Comparison of ENCODE assay signal across 1 cellular context in the genomic region with DNA sequence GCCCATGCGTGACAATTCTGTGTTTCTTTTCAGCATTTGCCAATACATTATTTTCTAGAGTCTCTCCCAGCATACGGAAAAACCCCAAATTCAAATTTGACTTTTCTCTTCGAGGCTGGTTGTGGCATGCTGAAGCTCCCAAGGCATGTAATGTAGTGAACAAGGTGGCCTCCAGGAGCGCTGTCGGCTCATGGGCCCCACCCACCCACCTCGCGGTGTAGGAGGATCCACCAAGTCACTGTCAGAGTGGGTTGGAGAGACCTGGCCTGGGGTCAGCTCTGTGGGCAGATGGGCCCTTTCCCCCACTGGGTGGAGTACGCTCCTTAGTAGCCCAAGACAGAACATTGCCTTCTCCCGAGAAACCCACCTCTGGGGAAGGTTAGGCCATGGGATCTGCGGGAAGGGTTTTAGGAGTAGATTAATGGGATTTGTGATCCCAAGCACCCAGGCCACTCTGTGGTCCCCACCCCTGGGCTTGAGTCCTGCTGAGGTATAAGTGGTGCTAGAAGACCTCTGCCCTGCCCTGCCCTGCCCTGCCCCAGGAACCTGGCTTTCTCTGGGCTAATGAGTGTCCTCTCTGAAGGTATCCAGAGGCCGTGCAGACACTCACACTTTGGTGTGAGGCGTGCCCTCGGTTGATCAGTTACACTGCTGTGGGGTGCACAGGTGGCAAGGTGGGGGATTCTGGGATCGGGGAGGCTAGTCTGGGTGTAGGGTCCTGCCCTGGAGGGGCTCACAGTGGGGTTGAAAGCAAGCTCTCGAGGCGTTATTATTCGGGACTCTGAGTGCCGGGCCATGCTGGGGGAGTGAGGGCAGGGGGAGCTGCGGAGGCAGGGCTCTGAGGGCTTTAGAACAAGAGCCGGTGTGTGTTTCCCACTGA.
TF ChIP-seq lines count a peak whose summit lies in the region.

No MANE protein-coding gene starts in this region.

TF ChIP-seq in GM23338, 12 proteins besides CTCF, POLR2A, EP300 and RAD21 (continued from another document):
- TF ChIP-seq, protein P1, sequence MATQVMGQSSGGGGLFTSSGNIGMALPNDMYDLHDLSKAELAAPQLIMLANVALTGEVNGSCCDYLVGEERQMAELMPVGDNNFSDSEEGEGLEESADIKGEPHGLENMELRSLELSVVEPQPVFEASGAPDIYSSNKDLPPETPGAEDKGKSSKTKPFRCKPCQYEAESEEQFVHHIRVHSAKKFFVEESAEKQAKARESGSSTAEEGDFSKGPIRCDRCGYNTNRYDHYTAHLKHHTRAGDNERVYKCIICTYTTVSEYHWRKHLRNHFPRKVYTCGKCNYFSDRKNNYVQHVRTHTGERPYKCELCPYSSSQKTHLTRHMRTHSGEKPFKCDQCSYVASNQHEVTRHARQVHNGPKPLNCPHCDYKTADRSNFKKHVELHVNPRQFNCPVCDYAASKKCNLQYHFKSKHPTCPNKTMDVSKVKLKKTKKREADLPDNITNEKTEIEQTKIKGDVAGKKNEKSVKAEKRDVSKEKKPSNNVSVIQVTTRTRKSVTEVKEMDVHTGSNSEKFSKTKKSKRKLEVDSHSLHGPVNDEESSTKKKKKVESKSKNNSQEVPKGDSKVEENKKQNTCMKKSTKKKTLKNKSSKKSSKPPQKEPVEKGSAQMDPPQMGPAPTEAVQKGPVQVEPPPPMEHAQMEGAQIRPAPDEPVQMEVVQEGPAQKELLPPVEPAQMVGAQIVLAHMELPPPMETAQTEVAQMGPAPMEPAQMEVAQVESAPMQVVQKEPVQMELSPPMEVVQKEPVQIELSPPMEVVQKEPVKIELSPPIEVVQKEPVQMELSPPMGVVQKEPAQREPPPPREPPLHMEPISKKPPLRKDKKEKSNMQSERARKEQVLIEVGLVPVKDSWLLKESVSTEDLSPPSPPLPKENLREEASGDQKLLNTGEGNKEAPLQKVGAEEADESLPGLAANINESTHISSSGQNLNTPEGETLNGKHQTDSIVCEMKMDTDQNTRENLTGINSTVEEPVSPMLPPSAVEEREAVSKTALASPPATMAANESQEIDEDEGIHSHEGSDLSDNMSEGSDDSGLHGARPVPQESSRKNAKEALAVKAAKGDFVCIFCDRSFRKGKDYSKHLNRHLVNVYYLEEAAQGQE (IDR thresholded peaks at IDR 0.05; ENCODE audit: unreplicated experiment) = no peak
- no peak for TF ChIP-seq POLR2AphosphoS5 (IDR thresholded peaks at IDR 0.05; ENCODE audit: low read depth)
